10 cellular contexts compared by ENCODE assay signal in the genomic region with DNA sequence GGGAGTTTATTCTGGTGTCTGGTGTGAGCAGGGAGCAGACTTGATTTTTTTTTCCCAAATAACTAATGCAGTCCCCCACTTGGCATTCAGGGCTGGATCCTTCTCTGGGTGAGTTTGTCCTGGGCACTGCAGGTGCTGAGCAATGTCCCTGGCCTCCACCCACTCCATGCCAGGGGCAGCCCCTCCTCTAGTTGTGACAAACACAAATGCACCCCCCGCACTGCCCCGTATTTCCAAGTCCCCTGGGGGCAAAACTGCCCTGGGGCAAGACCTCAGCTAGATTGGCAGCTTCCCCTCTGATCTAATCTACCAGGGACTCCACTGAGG. TPM values are rescaled to one million over a fixed set of nuclear protein-coding genes. Genes with fewer than 3 reads are reported as not detected.
DNase-seq lines count a peak whose midpoint lies in the region; ATAC-seq, FAIRE-seq and TF ChIP-seq lines count a peak whose summit lies in the region.
"Had no signal": no experiment of that assay in that cellular context is flagged by ENCODE, and none has a peak within 500 bp of the region (broad histone marks: within the 10 kb centered on the region; RNA-seq: fewer than 3 reads in every experiment).

No MANE protein-coding gene starts in this region.

- H3K27ac ChIP-seq in CD4-positive, alpha-beta memory T cell (ENCODE audit: low read depth, low read length): peak overlapping the region; percentile 33
- H3K27ac ChIP-seq in GM12878 (ENCODE audit: control insufficient read depth, insufficient read depth): peak overlapping the region; percentile 93
- no peak overlapping the region for H3K27ac ChIP-seq in neuronal stem cell (replicated peaks; ENCODE audit: low read length)

- TF ChIP-seq CTCF in GM12878 (IDR thresholded peaks at IDR 0.05 in 2 of 3, conservative IDR thresholded peaks at IDR 0.05 in 1 of 3; ENCODE audit: control insufficient read depth in 2 of 3, extremely low read depth in 1 of 3, insufficient read depth in 1 of 3, low read depth in 3 of 3, low read length in 3 of 3) (no peak), Caco-2 (IDR thresholded peaks at IDR 0.05; ENCODE audit: insufficient read depth in 1 of 2, low read depth in 1 of 2, low read length in 1 of 2, severe bottlenecking in 1 of 2, unreplicated experiment in 1 of 2) (no peak)

- no TSS peak for BruUV-seq in GM12878 (replicated peaks; lab: Mats Ljungman, UMichigan)
- no TSS peak for BruUV-seq in Caco-2 (replicated peaks; lab: Mats Ljungman, UMichigan)

- peaks cover 78% of the 10 kb centered on the region for H3K79me2 ChIP-seq in GM12878 (ENCODE audit: control insufficient read depth, insufficient read depth, low read length)

- peaks cover 3% of the 10 kb centered on the region for H3K36me3 ChIP-seq in CD4-positive, alpha-beta memory T cell (ENCODE audit: insufficient read depth, low read length)
- H3K36me3 ChIP-seq in GM12878 (ENCODE audit: control insufficient read depth in 2 of 2, insufficient read depth in 2 of 2, low read length in 1 of 2) (peaks cover 0 to 3% of the 10 kb centered on the region in 2 experiments; a peak in 1 of 4 replicates), neuronal stem cell (replicated peaks in 1 of 2; ENCODE audit: control insufficient read depth in 2 of 2, insufficient read depth in 2 of 2, low read length in 2 of 2) (peaks cover 0 to 30% of the 10 kb centered on the region in 2 donors), Caco-2 (ENCODE audit: control insufficient read depth, insufficient read depth, low read length) (no peaks in the 10 kb centered on the region; the same call in 1 of the 2 replicates)

- peaks cover 17% of the 10 kb centered on the region for H3K79me1 ChIP-seq in neuronal stem cell (ENCODE audit: low read depth, low read length)

- H3K27ac Mint-ChIP-seq in CD4-positive, alpha-beta memory T cell: peak overlapping the region; percentile 88 to 98 (median 92)
- no peak overlapping the region for H3K27ac Mint-ChIP-seq in Caco-2 (ENCODE audit: unreplicated experiment)

- TF ChIP-seq POLR2A in GM12878 (IDR thresholded peaks at IDR 0.05; ENCODE audit: low read depth, low read length): no peak

- H3K4me1 Mint-ChIP-seq in CD4-positive, alpha-beta memory T cell: peaks cover 51 to 83% (median 68%) of the 10 kb centered on the region in 4 donors
- H3K4me1 Mint-ChIP-seq in Caco-2 (ENCODE audit: low read depth, unreplicated experiment): no peaks in the 10 kb centered on the region

- peak overlapping the region; percentile 39 for H2BK5ac ChIP-seq in neuronal stem cell (ENCODE audit: low read length)

- peaks cover 12 to 23% of the 10 kb centered on the region in 2 donors for H3K36me3 Mint-ChIP-seq in CD4-positive, alpha-beta memory T cell
- H3K36me3 Mint-ChIP-seq in Caco-2 (ENCODE audit: insufficient read depth, unreplicated experiment): no peaks in the 10 kb centered on the region

- no peak overlapping the region for H3K14ac ChIP-seq in neuronal stem cell (ENCODE audit: low read length)

- SMC1A ChIA-PET in GM12878 (lab: Charles Lee; ENCODE audit: uncharacterized antibody, unreplicated experiment): interaction anchor here (1.0 to 1.6 kb wide), 6 partner anchors 9 to 82 kb away, joined by 3 to 5 read pairs (median 3); no protein-coding TSS in a partner anchor

- no peak for TF ChIP-seq RAD21 in GM12878 (IDR thresholded peaks at IDR 0.05; ENCODE audit: insufficient read depth, low read depth, low read length)

- H3K23ac ChIP-seq in neuronal stem cell (ENCODE audit: low read depth, low read length, poor library complexity): no peak overlapping the region

- H2BK120ac ChIP-seq in neuronal stem cell (ENCODE audit: low read depth, low read length): no peak overlapping the region

- no peaks in the 10 kb centered on the region for H4K20me1 ChIP-seq in GM12878 (ENCODE audit: control insufficient read depth, insufficient read depth)

- ATAC-seq in HG02678 (IDR thresholded peaks at IDR 0.05; ENCODE audit: unreplicated experiment) (peak; percentile 0), GM12878 (peak; percentile 0; the same call in 2 of the 3 replicates), GM21381 (IDR thresholded peaks at IDR 0.05; ENCODE audit: unreplicated experiment) (no peak), GM19455 (IDR thresholded peaks at IDR 0.05; ENCODE audit: unreplicated experiment) (no peak)

- DNase-seq in CD4-positive, alpha-beta memory T cell: no peak
- DNase-seq in GM12878 (ENCODE audit: low read depth, low spot score) (no peak), neuronal stem cell (ENCODE audit: low spot score) (no peak), Caco-2 (no peak), SW 1271 (lab: John Stamatoyannopoulos, UW) (no peak)
- DNase-seq: NCI-H446 treated with DMSO at 0.1 percent for 48 hours, posterior cingulate gyrus had no signal

- POLR2A ChIA-PET in CD4-positive, alpha-beta memory T cell (lab: Charles Lee; ENCODE audit: partially characterized antibody): interaction anchor here (0.7 to 1.5 kb wide), 4 partner anchors 20 to 41 kb away, joined by 3 to 8 read pairs (median 4); a partner anchor contains a TSS
- POLR2A ChIA-PET in GM12878 (lab: Charles Lee) (interaction anchor here (0.5 to 7.8 kb wide), 5 partner anchors 9 to 1013 kb away, joined by 3 to 110 read pairs (median 6); a partner anchor contains a TSS), Caco-2 (lab: Charles Lee) (no interaction called here)

- intact Hi-C loops in CD4-positive, alpha-beta memory T cell (cut with micrococcal nuclease): no loop called here
- intact Hi-C loops in GM12878 (cut with micrococcal nuclease; ENCODE audit: unreplicated experiment): loop anchor here (1.0 to 10.0 kb wide), 8 partner anchors 34 to 533 kb away; a partner anchor contains a TSS
- intact Hi-C loops in Caco-2 (cut with micrococcal nuclease; ENCODE audit: unreplicated experiment): no loop called here

- 0% methylated on average over 2 of the region's 2 CpGs for WGBS in GM12878 (ENCODE audit: insufficient coverage, insufficient replicate concordance, low lambda C conversion rate, missing lambda C conversion rate)
- WGBS in neuronal stem cell (ENCODE audit: extremely low coverage in 2 of 2, insufficient read length in 2 of 2, insufficient replicate concordance in 1 of 2), 2 donors: no CpG with 5 or more reads among the region's 2 CpGs

- no peaks in the 10 kb centered on the region for H3K9me3 ChIP-seq in CD4-positive, alpha-beta memory T cell (ENCODE audit: control insufficient read depth in 1 of 2, low read length in 2 of 2)
- H3K9me3 ChIP-seq in GM12878 (replicated peaks; ENCODE audit: control insufficient read depth, insufficient read depth, low read length): no peaks in the 10 kb centered on the region
- no peaks in the 10 kb centered on the region for H3K9me3 ChIP-seq in neuronal stem cell (replicated peaks in 1 of 2; ENCODE audit: control insufficient read depth in 2 of 2, insufficient read depth in 1 of 2, low read depth in 1 of 2, low read length in 2 of 2)
- no peaks in the 10 kb centered on the region for H3K9me3 ChIP-seq in Caco-2

- no peak overlapping the region for H2AFZ ChIP-seq in GM12878 (ENCODE audit: control insufficient read depth, low read depth, low read length)
- no peak overlapping the region for H2AFZ ChIP-seq in neuronal stem cell (ENCODE audit: low read length)

- no peak overlapping the region for H4K8ac ChIP-seq in neuronal stem cell (ENCODE audit: low read depth, low read length)

- no peak overlapping the region for H3K4ac ChIP-seq in neuronal stem cell (ENCODE audit: low read length)

- peaks cover 0 to 4% (median 0%) of the 10 kb centered on the region in 8 donors for H3K9me3 Mint-ChIP-seq in CD4-positive, alpha-beta memory T cell
- no peaks in the 10 kb centered on the region for H3K9me3 Mint-ChIP-seq in Caco-2 (ENCODE audit: unreplicated experiment)

- TF ChIP-seq EP300 in GM12878 (IDR thresholded peaks at IDR 0.05; ENCODE audit: borderline replicate concordance in 1 of 2, control insufficient read depth in 1 of 2, low read depth in 2 of 2, low read length in 2 of 2): no peak

- no peaks in the 10 kb centered on the region for H3K27me3 ChIP-seq in CD4-positive, alpha-beta memory T cell (ENCODE audit: insufficient read depth, low read length)
- H3K27me3 ChIP-seq in GM12878 (replicated peaks in 1 of 2; ENCODE audit: control insufficient read depth in 2 of 2, insufficient read depth in 2 of 2, low read length in 1 of 2) (no peaks in the 10 kb centered on the region), neuronal stem cell (ENCODE audit: control insufficient read depth in 3 of 3, insufficient read depth in 3 of 3, low read depth in 1 of 3, low read length in 3 of 3) (no peaks in the 10 kb centered on the region), Caco-2 (replicated peaks; ENCODE audit: control insufficient read depth, insufficient read depth, low read length) (no peaks in the 10 kb centered on the region)

- H2BK15ac ChIP-seq in neuronal stem cell (ENCODE audit: low read length): no peak overlapping the region

- H2AK5ac ChIP-seq in neuronal stem cell (ENCODE audit: low read depth, low read length): no peak overlapping the region

- RAD21 ChIA-PET in GM12878 (lab: Charles Lee; ENCODE audit: unreplicated experiment): interaction anchor here (0.8 to 2.6 kb wide), 6 partner anchors 22 to 82 kb away, joined by 3 to 11 read pairs (median 4); no protein-coding TSS in a partner anchor

- no peak overlapping the region for H3K18ac ChIP-seq in neuronal stem cell (ENCODE audit: low read length)

- H3K9ac ChIP-seq in GM12878 (ENCODE audit: control insufficient read depth, insufficient read depth, low read length): peak overlapping the region; percentile 81
- no peak overlapping the region for H3K9ac ChIP-seq in neuronal stem cell (ENCODE audit: low read depth, low read length, poor library complexity)

- H3K4me3 Mint-ChIP-seq in CD4-positive, alpha-beta memory T cell: peak overlapping the region; percentile 63 to 86 (median 76)
- H3K4me3 Mint-ChIP-seq in Caco-2 (ENCODE audit: unreplicated experiment): no peak overlapping the region

- no peak overlapping the region for H3K4me3 ChIP-seq in CD4-positive, alpha-beta memory T cell (ENCODE audit: low read length in 2 of 2)
- peak overlapping the region; percentile 93 for H3K4me3 ChIP-seq in GM12878
- H3K4me3 ChIP-seq in neuronal stem cell (ENCODE audit: low read length in 2 of 2): no peak overlapping the region
- no peak overlapping the region for H3K4me3 ChIP-seq in Caco-2 (ENCODE audit: low read depth, low read length)

- CTCF ChIA-PET in CD4-positive, alpha-beta memory T cell (lab: Charles Lee; ENCODE audit: partially characterized antibody): no interaction called here
- CTCF ChIA-PET in GM12878 (lab: Yijun Ruan, JAX) (interaction anchor here (0.6 to 4.6 kb wide), 3 partner anchors 37 to 307 kb away, joined by 3 to 27 read pairs (median 3); a partner anchor contains a TSS), Caco-2 (lab: Charles Lee) (no interaction called here)

- no peak for FAIRE-seq in GM12878 (lab: Jason Lieb, UNC)

- peaks cover 87% of the 10 kb centered on the region for H3K4me1 ChIP-seq in CD4-positive, alpha-beta memory T cell (ENCODE audit: insufficient read depth, low read length)
- H3K4me1 ChIP-seq in GM12878 (ENCODE audit: control insufficient read depth, insufficient read depth, low read length): peaks cover 62% of the 10 kb centered on the region
- H3K4me1 ChIP-seq in neuronal stem cell (ENCODE audit: control insufficient read depth in 2 of 2, insufficient read depth in 1 of 2, low read depth in 1 of 2, low read length in 2 of 2): peaks cover 2 to 10% of the 10 kb centered on the region in 2 donors
- peaks cover 4% of the 10 kb centered on the region; the same call in 1 of the 2 replicates for H3K4me1 ChIP-seq in Caco-2

- in situ Hi-C loops in GM12878 (cut with MboI): loop anchor here (10.0 kb wide), 1 partner anchor 825 kb away; a partner anchor contains a TSS

- no peak overlapping the region for H4K91ac ChIP-seq in neuronal stem cell (ENCODE audit: low read depth, low read length, poor library complexity)

- no peak overlapping the region for H2BK12ac ChIP-seq in neuronal stem cell (ENCODE audit: low read length)

- peak overlapping the region; percentile 88 for H3K4me2 ChIP-seq in GM12878 (ENCODE audit: control insufficient read depth, insufficient read depth)
- no peak overlapping the region for H3K4me2 ChIP-seq in neuronal stem cell (ENCODE audit: insufficient read depth, low read length, poor library complexity, severe bottlenecking)

- H3K27me3 Mint-ChIP-seq in CD4-positive, alpha-beta memory T cell: peaks cover 0 to 2% of the 10 kb centered on the region in 2 donors
- H3K27me3 Mint-ChIP-seq in Caco-2 (ENCODE audit: insufficient read depth, unreplicated experiment): no peaks in the 10 kb centered on the region

RNA-seq across cellular contexts. Expression of a gene that starts 6.4 kb away (rescaled TPM):
- total RNA-seq in CD4-positive, alpha-beta memory T cell: 100 to 1,000 TPM; 130 to 135 TPM
- polyA plus RNA-seq in CD4-positive, alpha-beta memory T cell: 100 to 1,000 TPM in 1 of 2 donors, 10 to 100 TPM in 1; 29.6 to 114 TPM
- total RNA-seq in GM12878 (2013; cell fraction: nucleolus; rRNA removed): 153 and 159 TPM in 2 replicates
- 56.6 and 69.6 TPM in 2 replicates for total RNA-seq in GM12878 (2014; rRNA removed)
- 32.7 and 40.5 TPM in 2 replicates for total RNA-seq in GM12878 (2014; rRNA removed; fragmentation: Illumina TruSeq; extraction: Trizol)
- total RNA-seq in GM12878 (2021): 176 and 181 TPM in 2 replicates
- polyA plus RNA-seq in GM12878 (2011; ENCODE audit: low read depth): 73.8 TPM
- 71.7 and 229 TPM in 2 replicates for polyA plus RNA-seq in GM12878 (2011; rRNA removed)
- 315 and 350 TPM in 2 replicates for polyA plus RNA-seq in GM12878 (2011; cell fraction: cytosol; rRNA removed)
- polyA plus RNA-seq in GM12878 (2011; cell fraction: nucleus; rRNA removed): 137 and 163 TPM in 2 replicates
- 168 TPM in 2 replicates for polyA plus RNA-seq in GM12878 (2012)
- polyA plus RNA-seq in GM12878 (2014; fragmentation: Illumina TruSeq; extraction: Trizol): 54.2 and 82.9 TPM in 2 replicates
- polyA plus RNA-seq in GM12878 (2014; fragmentation: Nextera tagmentation; extraction: Ambion mirVana): 10 to 100 TPM in 1 of 2 experiments, 1 to 10 TPM in 1; 7.5 to 10.9 TPM
- polyA plus RNA-seq in GM12878 (2014; rRNA removed): 123 and 147 TPM in 2 replicates
- polyA plus RNA-seq in GM12878 (2016; fragmentation: Nextera tagmentation; extraction: Ambion mirVana): 10 to 100 TPM; 79.3 to 79.5 TPM
- polyA minus RNA-seq in GM12878 (2011; rRNA and poly(A)+ RNA removed): 236 and 392 TPM in 2 replicates
- 239 TPM in 2 replicates for polyA minus RNA-seq in GM12878 (2011; cell fraction: cytosol; rRNA and poly(A)+ RNA removed)
- 54.2 and 86.9 TPM in 2 replicates for polyA minus RNA-seq in GM12878 (2011; cell fraction: nucleus; rRNA and poly(A)+ RNA removed)
- polyA plus RNA-seq in neuronal stem cell (2013, experiment 1 of 2): 15.6 TPM
- polyA plus RNA-seq in neuronal stem cell (2013, experiment 2 of 2): 16.1 TPM
- total RNA-seq in Caco-2 (2022): 10.8 and 11.7 TPM in 2 replicates

RNA-seq across cellular contexts. Expression of a gene that starts 7.0 kb away (rescaled TPM):
- 10 to 100 TPM; 18.6 to 22.1 TPM for total RNA-seq in CD4-positive, alpha-beta memory T cell
- 1 to 10 TPM in 1 of 2 donors, under 1 TPM in 1; 0.84 to 1.2 TPM for polyA plus RNA-seq in CD4-positive, alpha-beta memory T cell
- total RNA-seq in GM12878 (2013; cell fraction: nucleolus; rRNA removed): 35.1 and 37.8 TPM in 2 replicates
- total RNA-seq in GM12878 (2014; rRNA removed) (20.7 and 22.3 TPM in 2 replicates), GM12878 (2014; rRNA removed; fragmentation: Illumina TruSeq; extraction: Trizol) (7.2 and 7.6 TPM in 2 replicates), GM12878 (2021) (12.0 and 14.6 TPM in 2 replicates), Caco-2 (2022) (1.1 and 1.6 TPM in 2 replicates)
- polyA plus RNA-seq in GM12878 (2011; ENCODE audit: low read depth): 16.5 TPM
- polyA plus RNA-seq in GM12878 (2011; rRNA removed) (14.2 and 22.9 TPM in 2 replicates), GM12878 (2014; fragmentation: Illumina TruSeq; extraction: Trizol) (3.8 and 7.3 TPM in 2 replicates), GM12878 (2014; fragmentation: Nextera tagmentation; extraction: Ambion mirVana) (1 to 10 TPM in 1 of 2 experiments, under 1 TPM in 1; 0.53 to 1.9 TPM), GM12878 (2014; rRNA removed) (27.1 and 30.3 TPM in 2 replicates), GM12878 (2016; fragmentation: Nextera tagmentation; extraction: Ambion mirVana) (1 to 10 TPM; 5.5 to 6.9 TPM)
- 23.3 and 39.9 TPM in 2 replicates for polyA plus RNA-seq in GM12878 (2011; cell fraction: cytosol; rRNA removed)
- polyA plus RNA-seq in GM12878 (2011; cell fraction: nucleus; rRNA removed): 285 and 407 TPM in 2 replicates
- polyA plus RNA-seq in GM12878 (2012): 52.8 and 57.2 TPM in 2 replicates
- polyA minus RNA-seq in GM12878 (2011; rRNA and poly(A)+ RNA removed): 7.2 and 11.1 TPM in 2 replicates
- polyA minus RNA-seq in GM12878 (2011; cell fraction: cytosol; rRNA and poly(A)+ RNA removed): 4.0 and 5.9 TPM in 2 replicates
- polyA minus RNA-seq in GM12878 (2011; cell fraction: nucleus; rRNA and poly(A)+ RNA removed): 23.2 and 25.0 TPM in 2 replicates
- polyA plus RNA-seq in neuronal stem cell (2013, experiment 1 of 2): 2.5 TPM
- polyA plus RNA-seq in neuronal stem cell (2013, experiment 2 of 2): 2.3 TPM

RNA-seq across cellular contexts. Expression of a gene that starts 38.6 kb away (rescaled TPM):
- total RNA-seq in CD4-positive, alpha-beta memory T cell: 100 to 1,000 TPM; 194 to 195 TPM
- polyA plus RNA-seq in CD4-positive, alpha-beta memory T cell: 10 to 100 TPM; 24.1 to 63.9 TPM
- total RNA-seq in GM12878 (2013; cell fraction: nucleolus; rRNA removed): 200 and 243 TPM in 2 replicates
- total RNA-seq in GM12878 (2014; rRNA removed): 159 and 168 TPM in 2 replicates
- 70.3 and 77.9 TPM in 2 replicates for total RNA-seq in GM12878 (2014; rRNA removed; fragmentation: Illumina TruSeq; extraction: Trizol)
- total RNA-seq in GM12878 (2021): 365 and 378 TPM in 2 replicates
- polyA plus RNA-seq in GM12878 (2011; ENCODE audit: low read depth): 99.4 TPM
- 113 and 223 TPM in 2 replicates for polyA plus RNA-seq in GM12878 (2011; rRNA removed)
- polyA plus RNA-seq in GM12878 (2011; cell fraction: cytosol; rRNA removed): 264 and 354 TPM in 2 replicates
- polyA plus RNA-seq in GM12878 (2011; cell fraction: nucleus; rRNA removed): 566 and 615 TPM in 2 replicates
- polyA plus RNA-seq in GM12878 (2012): 257 and 345 TPM in 2 replicates
- 29.6 and 61.9 TPM in 2 replicates for polyA plus RNA-seq in GM12878 (2014; fragmentation: Illumina TruSeq; extraction: Trizol)
- polyA plus RNA-seq in GM12878 (2014; fragmentation: Nextera tagmentation; extraction: Ambion mirVana): 10 to 100 TPM in 1 of 2 experiments, 1 to 10 TPM in 1; 9.6 to 17.6 TPM
- 195 and 218 TPM in 2 replicates for polyA plus RNA-seq in GM12878 (2014; rRNA removed)
- 10 to 100 TPM; 38.3 to 53.3 TPM for polyA plus RNA-seq in GM12878 (2016; fragmentation: Nextera tagmentation; extraction: Ambion mirVana)
- 188 and 408 TPM in 2 replicates for polyA minus RNA-seq in GM12878 (2011; rRNA and poly(A)+ RNA removed)
- 223 and 291 TPM in 2 replicates for polyA minus RNA-seq in GM12878 (2011; cell fraction: cytosol; rRNA and poly(A)+ RNA removed)
- 114 and 130 TPM in 2 replicates for polyA minus RNA-seq in GM12878 (2011; cell fraction: nucleus; rRNA and poly(A)+ RNA removed)
- polyA plus RNA-seq in neuronal stem cell (2013, experiment 1 of 2): 138 TPM
- 146 TPM for polyA plus RNA-seq in neuronal stem cell (2013, experiment 2 of 2)
- total RNA-seq in Caco-2 (2022): 136 and 162 TPM in 2 replicates

Comparison
In these comparisons a context has a peak if more than half of its experiments do, and no peak if none do; other contexts are left out.
1. ATAC-seq: peak in HG02678 (single experiment) and GM12878 (single experiment); none in GM21381 (single experiment) and GM19455 (single experiment).